10 cellular contexts compared by ENCODE assay signal in the genomic region with DNA sequence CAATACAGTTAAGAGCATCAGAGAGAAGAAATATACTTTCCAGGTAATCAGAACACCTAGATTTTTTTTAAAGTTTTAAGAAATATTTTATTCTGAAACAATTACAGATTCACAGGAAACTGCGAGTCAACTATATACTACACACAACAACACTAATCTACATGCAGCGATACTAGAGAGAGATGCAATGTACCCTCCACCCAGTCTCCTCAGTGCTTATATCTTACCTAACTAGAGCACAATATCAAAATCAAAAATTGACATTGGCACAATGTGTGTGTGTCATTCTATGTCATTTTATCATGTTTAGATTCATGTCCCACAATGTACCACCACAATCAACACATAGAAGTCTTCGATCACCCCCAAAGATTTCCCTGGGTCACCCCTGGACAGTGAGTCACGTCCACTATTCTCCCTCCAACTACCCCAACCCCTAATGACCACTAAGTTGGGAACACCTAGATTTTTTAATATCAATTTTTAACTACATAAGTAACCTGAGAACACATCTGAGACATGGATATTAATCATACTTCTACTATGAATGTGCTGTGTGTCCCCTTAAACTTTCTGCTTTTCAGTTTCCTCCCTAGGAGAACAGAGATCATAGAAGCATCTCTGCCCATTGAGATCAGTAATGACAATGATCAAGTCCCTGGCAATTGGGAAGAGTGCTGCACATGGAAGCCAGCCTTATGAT.
DNase-seq lines count a peak whose midpoint lies in the region; ATAC-seq and TF ChIP-seq lines count a peak whose summit lies in the region.
"Had no signal": no experiment of that assay in that cellular context is flagged by ENCODE, and none has a peak within 500 bp of the region (broad histone marks: within the 10 kb centered on the region; RNA-seq: fewer than 3 reads in every experiment).

No MANE protein-coding gene starts in this region.

- peak overlapping the region; percentile 75 for H3K27ac Mint-ChIP-seq in activated CD8-positive, alpha-beta T cell treated with anti-CD3 and anti-CD28 coated beads for 36 hours

- peaks cover 13 to 28% of the 10 kb centered on the region in 2 donors for H3K4me1 ChIP-seq in gastrocnemius medialis

- POLR2A ChIA-PET in activated CD8-positive, alpha-beta T cell treated with anti-CD3 and anti-CD28 coated beads for 36 hours (lab: Charles Lee) = no interaction called here
- POLR2A ChIA-PET in RWPE1 (lab: Yijun Ruan, JAX; ENCODE audit: low non-redundant PET) = interaction anchor here (0.7 kb wide), 1 partner anchor 207 kb away, joined by 5 read pairs; a partner anchor contains a TSS

- ATAC-seq in GM18511 (IDR thresholded peaks at IDR 0.05; ENCODE audit: unreplicated experiment) = peak; percentile 17
- peak; percentile 28 for ATAC-seq in HG02610 (IDR thresholded peaks at IDR 0.05; ENCODE audit: unreplicated experiment)
- peak; percentile 64 for ATAC-seq in activated CD8-positive, alpha-beta T cell treated with anti-CD3 and anti-CD28 coated beads for 36 hours
- no peak for ATAC-seq in gastrocnemius medialis

- H3K4me3 Mint-ChIP-seq in activated CD8-positive, alpha-beta T cell treated with anti-CD3 and anti-CD28 coated beads for 36 hours = peak overlapping the region; percentile 14

- CTCF ChIA-PET in activated CD8-positive, alpha-beta T cell treated with anti-CD3 and anti-CD28 coated beads for 36 hours (lab: Charles Lee) = interaction anchor here (0.6 to 2.8 kb wide), 4 partner anchors 18 to 654 kb away, joined by 3 to 19 read pairs (median 3); a partner anchor contains a TSS
- CTCF ChIA-PET in RWPE1 (lab: Yijun Ruan, JAX) = no interaction called here

- in situ Hi-C loops in gastrocnemius medialis (cut with MboI; ENCODE audit: low sequenced_read_pairs in 4 of 4) = loop anchor here in 3 of 4 donors (10.0 to 25.0 kb wide), 3 partner anchors 192 to 217 kb away; a partner anchor contains a TSS

- TF ChIP-seq POLR2A in gastrocnemius medialis (IDR thresholded peaks at IDR 0.05) = no peak

- TF ChIP-seq CTCF in activated CD8-positive, alpha-beta T cell treated with anti-CD3 and anti-CD28 coated beads for 36 hours (IDR thresholded peaks at IDR 0.05) = no peak
- TF ChIP-seq CTCF in gastrocnemius medialis (IDR thresholded peaks at IDR 0.05 in 4 of 5, conservative IDR thresholded peaks at IDR 0.05 in 1 of 5) (no peak), RWPE1 (conservative IDR thresholded peaks at IDR 0.05; ENCODE audit: low read depth) (no peak)

- no peaks in the 10 kb centered on the region for H3K9me3 ChIP-seq in gastrocnemius medialis
- H3K9me3 ChIP-seq: upper lobe of left lung had no signal

- H3K36me3 ChIP-seq in gastrocnemius medialis = no peaks in the 10 kb centered on the region

- no peak overlapping the region for H3K4me3 ChIP-seq in gastrocnemius medialis
- H3K4me3 ChIP-seq: upper lobe of left lung had no signal

- no peaks in the 10 kb centered on the region for H3K27me3 Mint-ChIP-seq in activated CD8-positive, alpha-beta T cell treated with anti-CD3 and anti-CD28 coated beads for 36 hours

- H3K9me3 Mint-ChIP-seq in activated CD8-positive, alpha-beta T cell treated with anti-CD3 and anti-CD28 coated beads for 36 hours = no peaks in the 10 kb centered on the region

- H3K36me3 Mint-ChIP-seq in activated CD8-positive, alpha-beta T cell treated with anti-CD3 and anti-CD28 coated beads for 36 hours (ENCODE audit: low read depth) = no peaks in the 10 kb centered on the region

- intact Hi-C loops in activated CD8-positive, alpha-beta T cell treated with anti-CD3 and anti-CD28 coated beads for 36 hours (cut with micrococcal nuclease) = loop anchor here (5.0 kb wide), 2 partner anchors 82 to 207 kb away; a partner anchor contains a TSS
- intact Hi-C loops in gastrocnemius medialis (cut with DNase I; ENCODE audit: low total_unique reads) = loop anchor here (10.0 kb wide), 2 partner anchors 205 to 705 kb away; a partner anchor contains a TSS

- H3K27me3 ChIP-seq in gastrocnemius medialis = no peaks in the 10 kb centered on the region
- H3K27me3 ChIP-seq: upper lobe of left lung had no signal

- H3K27ac ChIP-seq in gastrocnemius medialis = peak overlapping the region; percentile 47 to 75 (median 74)
- H3K27ac ChIP-seq in RWPE1 = no peak overlapping the region

- no peak for DNase-seq in activated CD8-positive, alpha-beta T cell treated with anti-CD3 and anti-CD28 coated beads for 36 hours
- DNase-seq in gastrocnemius medialis (no peak), NCI-H2171 (lab: John Stamatoyannopoulos, UW) (no peak), NCI-H1930 (lab: John Stamatoyannopoulos, UW) (no peak), RWPE1 (ENCODE audit: low spot score) (no peak)
- DNase-seq in stimulated activated CD4-positive, alpha-beta T cell treated with anti-CD3 and anti-CD28 coated beads, Interleukin-4, amount 100 ng/mL, for 4 hours = no peak
- DNase-seq: activated gamma-delta T cell had no signal

- peaks cover 54% of the 10 kb centered on the region for H3K4me1 Mint-ChIP-seq in activated CD8-positive, alpha-beta T cell treated with anti-CD3 and anti-CD28 coated beads for 36 hours (ENCODE audit: low read depth)

Comparison
In these comparisons a context has a peak if more than half of its experiments do, and no peak if none do; other contexts are left out.
1. ATAC-seq: peak in GM18511 (single experiment), HG02610 (single experiment) and activated CD8-positive, alpha-beta T cell treated with anti-CD3 and anti-CD28 coated beads for 36 hours (single experiment); none in gastrocnemius medialis (0 of 2).